Comparison of ENCODE assay signal across 2 cellular contexts in the genomic region with DNA sequence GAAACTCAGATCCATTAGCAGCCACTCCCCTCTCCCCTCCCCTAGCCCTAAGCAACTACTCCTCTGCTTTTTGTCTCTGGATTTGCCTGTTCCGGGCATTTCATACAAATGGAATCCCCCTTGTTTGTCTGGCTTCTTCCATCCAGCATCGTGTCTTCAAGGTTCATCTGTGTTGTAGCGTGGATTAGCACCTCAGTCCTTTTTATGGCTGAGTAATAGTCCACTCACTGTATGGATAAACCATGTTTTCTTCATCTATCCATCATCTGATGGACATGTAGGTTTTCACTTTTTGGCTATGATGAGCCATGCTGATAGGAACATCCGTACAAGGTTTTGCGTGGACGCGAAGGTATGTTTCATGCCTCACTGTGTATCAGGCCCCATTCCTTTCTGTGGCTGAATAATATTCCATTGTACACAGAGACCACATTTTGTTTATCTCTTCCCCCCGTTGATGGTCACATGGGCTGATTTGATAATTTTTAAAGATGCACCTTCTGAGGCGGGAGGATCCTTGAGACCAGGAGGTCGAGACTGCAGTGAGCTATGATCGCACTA.
A peak's percentile ranks its signal among the peaks of the same experiment; 100 is the strongest.
TF ChIP-seq lines count a peak whose summit lies in the region.

No MANE protein-coding gene starts in this region.

TF ChIP-seq in GM12891, 5 proteins besides CTCF, POLR2A, EP300 and RAD21:
- TF ChIP-seq TAF1 (IDR thresholded peaks at IDR 0.05; ENCODE audit: low read depth, low read length) (no peak), POU2F2 (IDR thresholded peaks at IDR 0.05; ENCODE audit: low read depth, low read length) (no peak), PAX5 (IDR thresholded peaks at IDR 0.05; ENCODE audit: insufficient read depth, low read length, severe bottlenecking) (no peak), POLR2AphosphoS5 (IDR thresholded peaks at IDR 0.05; ENCODE audit: low read depth, low read length) (no peak), SPI1 (IDR thresholded peaks at IDR 0.05; ENCODE audit: low read depth, low read length) (no peak)

TF ChIP-seq in K562, 482 proteins besides CTCF, POLR2A, EP300 and RAD21:
- TF ChIP-seq, protein P1, sequence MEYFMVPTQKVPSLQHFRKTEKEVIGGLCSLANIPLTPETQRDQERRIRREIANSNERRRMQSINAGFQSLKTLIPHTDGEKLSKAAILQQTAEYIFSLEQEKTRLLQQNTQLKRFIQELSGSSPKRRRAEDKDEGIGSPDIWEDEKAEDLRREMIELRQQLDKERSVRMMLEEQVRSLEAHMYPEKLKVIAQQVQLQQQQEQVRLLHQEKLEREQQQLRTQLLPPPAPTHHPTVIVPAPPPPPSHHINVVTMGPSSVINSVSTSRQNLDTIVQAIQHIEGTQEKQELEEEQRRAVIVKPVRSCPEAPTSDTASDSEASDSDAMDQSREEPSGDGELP (CRISPR knock-in tag; IDR thresholded peaks at IDR 0.05; ENCODE audit: borderline replicate concordance): no peak
- TF ChIP-seq, protein P2, sequence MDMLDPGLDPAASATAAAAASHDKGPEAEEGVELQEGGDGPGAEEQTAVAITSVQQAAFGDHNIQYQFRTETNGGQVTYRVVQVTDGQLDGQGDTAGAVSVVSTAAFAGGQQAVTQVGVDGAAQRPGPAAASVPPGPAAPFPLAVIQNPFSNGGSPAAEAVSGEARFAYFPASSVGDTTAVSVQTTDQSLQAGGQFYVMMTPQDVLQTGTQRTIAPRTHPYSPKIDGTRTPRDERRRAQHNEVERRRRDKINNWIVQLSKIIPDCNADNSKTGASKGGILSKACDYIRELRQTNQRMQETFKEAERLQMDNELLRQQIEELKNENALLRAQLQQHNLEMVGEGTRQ (CRISPR knock-in tag; IDR thresholded peaks at IDR 0.05): peak; percentile 41; the same call in 1 of the 2 replicates
- TF ChIP-seq POLR3G (IDR thresholded peaks at IDR 0.05; ENCODE audit: extremely low read depth, insufficient read length, insufficient replicate concordance) (no peak), TRIM24 (IDR thresholded peaks at IDR 0.05) (0 out of 4 replicates have a peak, but pooled peaks of 1 of the 2 experiments have one; percentile 7), BCOR (IDR thresholded peaks at IDR 0.05) (peak; percentile 31; the same call in 1 of the 2 replicates), ZNF146 (CRISPR knock-in tag; IDR thresholded peaks at IDR 0.05; ENCODE audit: unreplicated experiment) (peak; percentile 93), HNRNPUL1 (IDR thresholded peaks at IDR 0.05; ENCODE audit: low read length) (0 out of 2 replicates have a peak, but pooled peaks have one; percentile 32), RB1 (IDR thresholded peaks at IDR 0.05; ENCODE audit: low read depth) (no peak), SP2 (IDR thresholded peaks at IDR 0.05; ENCODE audit: extremely low read depth, low read depth, low read length, poor library complexity, severe bottlenecking) (no peak), KDM1A (IDR thresholded peaks at IDR 0.05) (peak in 1 of 2 experiments; percentile 59; a peak in 2 of 4 replicates), POLR2B (IDR thresholded peaks at IDR 0.05; ENCODE audit: low read depth, partially characterized antibody) (no peak), ZEB2 (IDR thresholded peaks at IDR 0.05) (no peak), SMARCA5 (IDR thresholded peaks at IDR 0.05) (peak; percentile 28; the same call in 1 of the 2 replicates), RBM39 (optimal IDR thresholded peaks at IDR 0.05; ENCODE audit: low read depth, low read length) (peak; percentile 29), ZNF384 (IDR thresholded peaks at IDR 0.05; ENCODE audit: low read depth, low read length) (0 out of 2 replicates have a peak, but pooled peaks have one; percentile 30), EZH2 (IDR thresholded peaks at IDR 0.05; ENCODE audit: borderline replicate concordance, low read depth, low read length) (no peak)
- TF ChIP-seq, protein P3, sequence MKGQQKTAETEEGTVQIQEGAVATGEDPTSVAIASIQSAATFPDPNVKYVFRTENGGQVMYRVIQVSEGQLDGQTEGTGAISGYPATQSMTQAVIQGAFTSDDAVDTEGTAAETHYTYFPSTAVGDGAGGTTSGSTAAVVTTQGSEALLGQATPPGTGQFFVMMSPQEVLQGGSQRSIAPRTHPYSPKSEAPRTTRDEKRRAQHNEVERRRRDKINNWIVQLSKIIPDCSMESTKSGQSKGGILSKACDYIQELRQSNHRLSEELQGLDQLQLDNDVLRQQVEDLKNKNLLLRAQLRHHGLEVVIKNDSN (CRISPR knock-in tag; IDR thresholded peaks at IDR 0.05): peak; percentile 56
- TF ChIP-seq, protein P4, sequence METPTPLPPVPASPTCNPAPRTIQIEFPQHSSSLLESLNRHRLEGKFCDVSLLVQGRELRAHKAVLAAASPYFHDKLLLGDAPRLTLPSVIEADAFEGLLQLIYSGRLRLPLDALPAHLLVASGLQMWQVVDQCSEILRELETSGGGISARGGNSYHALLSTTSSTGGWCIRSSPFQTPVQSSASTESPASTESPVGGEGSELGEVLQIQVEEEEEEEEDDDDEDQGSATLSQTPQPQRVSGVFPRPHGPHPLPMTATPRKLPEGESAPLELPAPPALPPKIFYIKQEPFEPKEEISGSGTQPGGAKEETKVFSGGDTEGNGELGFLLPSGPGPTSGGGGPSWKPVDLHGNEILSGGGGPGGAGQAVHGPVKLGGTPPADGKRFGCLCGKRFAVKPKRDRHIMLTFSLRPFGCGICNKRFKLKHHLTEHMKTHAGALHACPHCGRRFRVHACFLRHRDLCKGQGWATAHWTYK (CRISPR knock-in tag; IDR thresholded peaks at IDR 0.05): no peak
- TF ChIP-seq, protein P5, sequence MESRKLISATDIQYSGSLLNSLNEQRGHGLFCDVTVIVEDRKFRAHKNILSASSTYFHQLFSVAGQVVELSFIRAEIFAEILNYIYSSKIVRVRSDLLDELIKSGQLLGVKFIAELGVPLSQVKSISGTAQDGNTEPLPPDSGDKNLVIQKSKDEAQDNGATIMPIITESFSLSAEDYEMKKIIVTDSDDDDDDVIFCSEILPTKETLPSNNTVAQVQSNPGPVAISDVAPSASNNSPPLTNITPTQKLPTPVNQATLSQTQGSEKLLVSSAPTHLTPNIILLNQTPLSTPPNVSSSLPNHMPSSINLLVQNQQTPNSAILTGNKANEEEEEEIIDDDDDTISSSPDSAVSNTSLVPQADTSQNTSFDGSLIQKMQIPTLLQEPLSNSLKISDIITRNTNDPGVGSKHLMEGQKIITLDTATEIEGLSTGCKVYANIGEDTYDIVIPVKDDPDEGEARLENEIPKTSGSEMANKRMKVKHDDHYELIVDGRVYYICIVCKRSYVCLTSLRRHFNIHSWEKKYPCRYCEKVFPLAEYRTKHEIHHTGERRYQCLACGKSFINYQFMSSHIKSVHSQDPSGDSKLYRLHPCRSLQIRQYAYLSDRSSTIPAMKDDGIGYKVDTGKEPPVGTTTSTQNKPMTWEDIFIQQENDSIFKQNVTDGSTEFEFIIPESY (CRISPR knock-in tag; IDR thresholded peaks at IDR 0.05): peak; percentile 59
